Comparison of ENCODE assay signal across 12 cellular contexts in the genomic region with DNA sequence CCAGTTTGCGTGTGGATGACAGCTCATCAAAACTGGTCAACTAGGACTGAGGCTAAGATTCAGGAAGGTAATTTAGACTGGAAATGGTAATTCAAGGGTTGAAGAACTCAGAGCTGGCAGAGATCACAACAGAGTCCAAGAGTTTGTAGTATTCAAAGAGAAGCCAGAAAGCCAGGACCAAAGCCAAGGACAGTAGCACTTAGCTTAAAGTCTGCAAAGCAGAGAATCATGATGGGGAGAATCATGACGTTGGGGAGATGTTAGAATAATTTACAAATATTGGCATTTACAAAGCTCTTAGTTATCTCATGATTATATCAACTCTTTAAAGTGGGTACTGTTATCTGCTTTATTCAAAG. TPM values are rescaled to one million over a fixed set of nuclear protein-coding genes. Genes with fewer than 3 reads are reported as not detected.
DNase-seq lines count a peak whose midpoint lies in the region; ATAC-seq, FAIRE-seq and TF ChIP-seq lines count a peak whose summit lies in the region.
"Had no signal": no experiment of that assay in that cellular context is flagged by ENCODE, and none has a peak within 500 bp of the region (broad histone marks: within the 10 kb centered on the region; RNA-seq: fewer than 3 reads in every experiment).

No MANE protein-coding gene starts in this region.

- intact Hi-C loops in left ventricle myocardium inferior (cut with micrococcal nuclease) = no loop called here

- no peaks in the 10 kb centered on the region for H3K79me2 ChIP-seq in Karpas-422 (ENCODE audit: low read length)

- no peak overlapping the region for H3K4me3 Mint-ChIP-seq in CD4-positive, CD25-positive, alpha-beta regulatory T cell

- TF ChIP-seq CTCF in RWPE2 (IDR thresholded peaks at IDR 0.05; ENCODE audit: poor library complexity, severe bottlenecking) (no peak), left ventricle myocardium inferior (IDR thresholded peaks at IDR 0.05; ENCODE audit: borderline replicate concordance) (no peak)

- no peaks in the 10 kb centered on the region for H3K9me3 ChIP-seq in CD4-positive, CD25-positive, alpha-beta regulatory T cell (ENCODE audit: control insufficient read depth in 2 of 2, low read length in 2 of 2)
- H3K9me3 ChIP-seq in RWPE2 (ENCODE audit: severe bottlenecking) (no peaks in the 10 kb centered on the region), left ventricle myocardium inferior (replicated peaks) (no peaks in the 10 kb centered on the region), Karpas-422 (ENCODE audit: low read length) (no peaks in the 10 kb centered on the region)
- H3K9me3 ChIP-seq: lower lobe of right lung had no signal

- DNase-seq in CD4-positive, CD25-positive, alpha-beta regulatory T cell = no peak
- DNase-seq in RWPE2 (ENCODE audit: low spot score) (no peak), left ventricle myocardium inferior (no peak), NCI-H510A (lab: John Stamatoyannopoulos, UW) (no peak), Karpas-422 (no peak), GM12891 (ENCODE audit: insufficient read length, low spot score) (no peak)
- DNase-seq: activated CD8-positive, alpha-beta memory T cell treated with anti-CD3 and anti-CD28 coated beads for 24 hours; Calu3; lower lobe of right lung had no signal

- no peak overlapping the region for H3K27ac ChIP-seq in CD4-positive, CD25-positive, alpha-beta regulatory T cell (ENCODE audit: insufficient read depth, low read length, poor library complexity, severe bottlenecking)
- H3K27ac ChIP-seq in RWPE2 (ENCODE audit: poor library complexity, severe bottlenecking) = peak overlapping the region; percentile 86
- H3K27ac ChIP-seq in left ventricle myocardium inferior (replicated peaks) = peak overlapping the region; percentile 32
- no peak overlapping the region for H3K27ac ChIP-seq in Karpas-422 (ENCODE audit: low read length)
- H3K27ac ChIP-seq: lower lobe of right lung had no signal

- H3K4me3 ChIP-seq in CD4-positive, CD25-positive, alpha-beta regulatory T cell (ENCODE audit: low read depth, low read length) = no peak overlapping the region
- H3K4me3 ChIP-seq in RWPE2 (ENCODE audit: severe bottlenecking) = no peak overlapping the region
- no peak overlapping the region for H3K4me3 ChIP-seq in left ventricle myocardium inferior
- no peak overlapping the region for H3K4me3 ChIP-seq in Karpas-422 (ENCODE audit: low read length)
- H3K4me3 ChIP-seq: lower lobe of right lung had no signal

- no peaks in the 10 kb centered on the region for H3K9me3 Mint-ChIP-seq in CD4-positive, CD25-positive, alpha-beta regulatory T cell

- peak overlapping the region; percentile 55 to 65 (median 57) for H3K27ac Mint-ChIP-seq in CD4-positive, CD25-positive, alpha-beta regulatory T cell

- no peak overlapping the region for H3K4me2 ChIP-seq in Karpas-422 (ENCODE audit: low read depth, low read length, poor library complexity, severe bottlenecking)

- H3K4me1 Mint-ChIP-seq in CD4-positive, CD25-positive, alpha-beta regulatory T cell = peaks cover 19 to 46% (median 39%) of the 10 kb centered on the region in 4 donors

- no peak for ATAC-seq in CD4-positive, CD25-positive, alpha-beta regulatory T cell (ENCODE audit: low read depth in 2 of 2)
- peak; percentile 17 for ATAC-seq in GM21526 (IDR thresholded peaks at IDR 0.05; ENCODE audit: low FRiP score, unreplicated experiment)
- no peak for ATAC-seq in RWPE2 (ENCODE audit: low read depth)
- ATAC-seq in HG03460 (IDR thresholded peaks at IDR 0.05; ENCODE audit: unreplicated experiment) = no peak
- ATAC-seq: HepG2, lower lobe of right lung had no signal

- peaks cover 12% of the 10 kb centered on the region for H3K36me3 Mint-ChIP-seq in CD4-positive, CD25-positive, alpha-beta regulatory T cell

- no peak overlapping the region for H3K9ac ChIP-seq in Karpas-422 (ENCODE audit: low read length)

- H2AFZ ChIP-seq in Karpas-422 (ENCODE audit: low read length) = no peak overlapping the region

- H4K20me1 ChIP-seq in Karpas-422 (ENCODE audit: insufficient read depth, low read depth, low read length) = peaks cover 9% of the 10 kb centered on the region; the same call in 1 of the 2 replicates

- peaks cover 9% of the 10 kb centered on the region for H3K4me1 ChIP-seq in CD4-positive, CD25-positive, alpha-beta regulatory T cell (ENCODE audit: control insufficient read depth, insufficient read depth, low read length, poor library complexity, severe bottlenecking)
- H3K4me1 ChIP-seq in RWPE2 (ENCODE audit: insufficient read depth, poor library complexity, severe bottlenecking) (peaks cover 33% of the 10 kb centered on the region), left ventricle myocardium inferior (peaks cover 77% of the 10 kb centered on the region), Karpas-422 (ENCODE audit: low read length) (no peaks in the 10 kb centered on the region)

- H3K9me2 ChIP-seq in Karpas-422 (replicated peaks; ENCODE audit: insufficient read depth, low read length) = no peaks in the 10 kb centered on the region

- H3K36me3 ChIP-seq in CD4-positive, CD25-positive, alpha-beta regulatory T cell (ENCODE audit: control insufficient read depth, insufficient read depth, low read length) = peaks cover 24% of the 10 kb centered on the region
- H3K36me3 ChIP-seq in RWPE2 (ENCODE audit: low read depth) (peaks cover 45% of the 10 kb centered on the region), left ventricle myocardium inferior (peaks cover 21% of the 10 kb centered on the region), Karpas-422 (ENCODE audit: insufficient read depth, low read length) (no peaks in the 10 kb centered on the region)

- H3K27me3 ChIP-seq in CD4-positive, CD25-positive, alpha-beta regulatory T cell (ENCODE audit: control insufficient read depth, insufficient read depth, low read length) = no peaks in the 10 kb centered on the region
- H3K27me3 ChIP-seq in RWPE2 (ENCODE audit: insufficient read depth, poor library complexity, severe bottlenecking) = no peaks in the 10 kb centered on the region
- no peaks in the 10 kb centered on the region for H3K27me3 ChIP-seq in left ventricle myocardium inferior (ENCODE audit: low read depth)
- H3K27me3 ChIP-seq in Karpas-422 (ENCODE audit: low read length) = no peaks in the 10 kb centered on the region

- TF ChIP-seq POLR2A in GM12891 (IDR thresholded peaks at IDR 0.05; ENCODE audit: low read depth, low read length) = no peak

- no peaks in the 10 kb centered on the region for H3K27me3 Mint-ChIP-seq in CD4-positive, CD25-positive, alpha-beta regulatory T cell

- FAIRE-seq in GM12891 (lab: Jason Lieb, UNC) = no peak
- FAIRE-seq: HepG2 had no signal

TF ChIP-seq in GM12891, 5 proteins besides CTCF, POLR2A, EP300 and RAD21:
- TF ChIP-seq PAX5 (IDR thresholded peaks at IDR 0.05; ENCODE audit: insufficient read depth, low read length, severe bottlenecking) (no peak), TAF1 (IDR thresholded peaks at IDR 0.05; ENCODE audit: low read depth, low read length) (no peak), POLR2AphosphoS5 (IDR thresholded peaks at IDR 0.05; ENCODE audit: low read depth, low read length) (no peak), SPI1 (IDR thresholded peaks at IDR 0.05; ENCODE audit: low read depth, low read length) (no peak), POU2F2 (IDR thresholded peaks at IDR 0.05; ENCODE audit: low read depth, low read length) (no peak)
TF ChIP-seq in GM12891: peak in this region for 0.

RNA-seq across cellular contexts. Expression of a gene that starts 32.6 kb away (rescaled TPM):
- 66.5 TPM for total RNA-seq in CD4-positive, CD25-positive, alpha-beta regulatory T cell
- polyA plus RNA-seq in CD4-positive, CD25-positive, alpha-beta regulatory T cell = 10 to 100 TPM; 24.1 to 39.6 (median 34.6) TPM
- total RNA-seq in left ventricle myocardium inferior = 116 TPM
- total RNA-seq in Karpas-422 (2014; rRNA removed; shearing (Covaris generic); ENCODE audit: low replicate concordance) = 10.0 and 12.3 TPM in 2 replicates
- 28.0 TPM for polyA plus RNA-seq in GM12891 (2012; ENCODE audit: low read depth, missing spikeins)

Comparison
In these comparisons a context has a peak if more than half of its experiments do, and no peak if none do; other contexts are left out.
1. H3K27ac ChIP-seq: peak in RWPE2 (single experiment) and left ventricle myocardium inferior (single experiment); none in CD4-positive, CD25-positive, alpha-beta regulatory T cell (single experiment) and Karpas-422 (single experiment).